9 cellular contexts compared by ENCODE assay signal in genomic region chr11:18650859-18651557, GRCh38. TPM values are rescaled to one million over a fixed set of nuclear protein-coding genes. Genes with fewer than 3 reads are reported as not detected.
A peak's percentile ranks its signal among the peaks of the same experiment; 100 is the strongest.
DNase-seq lines count a peak whose midpoint lies in the region; ATAC-seq and TF ChIP-seq lines count a peak whose summit lies in the region.
"Had no signal": no experiment of that assay in that cellular context is flagged by ENCODE, and none has a peak within 500 bp of the region (broad histone marks: within the 10 kb centered on the region; RNA-seq: fewer than 3 reads in every experiment).

No MANE protein-coding gene starts in this region.

- H3K4me2 ChIP-seq in mammary epithelial cell (ENCODE audit: insufficient read depth, low read depth, low read length), result no peak overlapping the region

- no peaks in the 10 kb centered on the region for H3K9me3 ChIP-seq in Panc1 (ENCODE audit: control insufficient read depth, insufficient read depth, low read depth, low read length)
- H3K9me3 ChIP-seq in mammary epithelial cell (replicated peaks; ENCODE audit: insufficient read depth, low read length), result no peaks in the 10 kb centered on the region

- in situ Hi-C loops in Panc1 (cut with HindIII; ENCODE audit: low pct_unique_long_range_greater_than_20kb, low sequenced_read_pairs) (no loop called here), mammary epithelial cell (cut with MboI; ENCODE audit: low sequenced_read_pairs in 2 of 2) (no loop called here)

- dilution Hi-C loops in mammary epithelial cell (cut with HindIII; ENCODE audit: low sequenced_read_pairs), result no loop called here

- H3K4me1 ChIP-seq in Panc1 (ENCODE audit: control insufficient read depth, insufficient read depth, low read length) (no peaks in the 10 kb centered on the region), mammary epithelial cell (ENCODE audit: insufficient read depth, low read length) (no peaks in the 10 kb centered on the region)

- no peaks in the 10 kb centered on the region for H4K20me1 ChIP-seq in mammary epithelial cell (ENCODE audit: insufficient read depth, low read length)

- H3K27me3 ChIP-seq in Panc1 (ENCODE audit: control insufficient read depth, insufficient read depth, low read length), result no peaks in the 10 kb centered on the region
- H3K27me3 ChIP-seq in mammary epithelial cell (ENCODE audit: insufficient read depth, low read length), result no peaks in the 10 kb centered on the region

- WGBS in mammary epithelial cell (ENCODE audit: low coverage, missing lambda C conversion rate), result 72% methylated on average over 8 of the region's 19 CpGs

- DNase-seq in Right ventricle myocardium superior (no peak), Right ventricle myocardium inferior (ENCODE audit: missing footprints) (no peak), Panc1 (ENCODE audit: low read depth, low spot score) (no peak), mammary epithelial cell (no peak), left kidney (ENCODE audit: low read depth, low spot score) (peak; percentile 49), NCI-H1048 (lab: John Stamatoyannopoulos, UW) (no peak)
- DNase-seq: naive B cell had no signal

- POLR2A ChIA-PET in Panc1 (lab: Charles Lee), result interaction anchor here (0.6 kb wide), 1 partner anchor 73 kb away, joined by 4 read pairs; no protein-coding TSS in a partner anchor

- peak; percentile 82 for TF ChIP-seq CTCF in Panc1 (IDR thresholded peaks at IDR 0.05)
- peak; percentile 50 to 69 for TF ChIP-seq CTCF in mammary epithelial cell (conservative IDR thresholded peaks at IDR 0.05 in 1 of 2, IDR thresholded peaks at IDR 0.05 in 1 of 2; ENCODE audit: extremely low read depth in 1 of 2, insufficient read depth in 1 of 2, low read depth in 1 of 2, low read length in 2 of 2)

- no peaks in the 10 kb centered on the region for H3K36me3 ChIP-seq in Panc1 (ENCODE audit: control insufficient read depth, insufficient read depth, low read length)
- H3K36me3 ChIP-seq in mammary epithelial cell (ENCODE audit: insufficient read depth, low read length), result no peaks in the 10 kb centered on the region

- CTCF ChIA-PET in Panc1 (lab: Charles Lee), result no interaction called here
- CTCF ChIA-PET in mammary epithelial cell (lab: Charles Lee; ENCODE audit: low non-redundant PET), result interaction anchor here (0.6 kb wide), 1 partner anchor 460 kb away, joined by 4 read pairs; no protein-coding TSS in a partner anchor

- intact Hi-C loops in Right ventricle myocardium superior (cut with DNase I) (no loop called here), Right ventricle myocardium inferior (cut with DNase I) (no loop called here), Panc1 (cut with micrococcal nuclease; ENCODE audit: unreplicated experiment) (no loop called here), mammary epithelial cell (cut with micrococcal nuclease) (loop anchor here (1.0 kb wide), 1 partner anchor 111 kb away; no protein-coding TSS in a partner anchor)

- no peak overlapping the region for H3K9ac ChIP-seq in mammary epithelial cell (ENCODE audit: insufficient read depth, low read length)

- peak; percentile 31 for ATAC-seq in Right ventricle myocardium superior (ENCODE audit: poor library complexity)
- no peak for ATAC-seq in Right ventricle myocardium inferior
- ATAC-seq in HG03342 (IDR thresholded peaks at IDR 0.05; ENCODE audit: unreplicated experiment), result peak; percentile 80
- peak; percentile 68 for ATAC-seq in Panc1
- ATAC-seq in GM18502 (IDR thresholded peaks at IDR 0.05; ENCODE audit: poor library complexity, unreplicated experiment), result no peak

- H3K4me3 ChIP-seq in Panc1 (ENCODE audit: low read depth in 2 of 2, low read length in 2 of 2) (no peak overlapping the region), mammary epithelial cell (replicated peaks in 1 of 3; ENCODE audit: insufficient read depth in 1 of 3, low read depth in 2 of 3, low read length in 3 of 3) (no peak overlapping the region)

- peak overlapping the region; percentile 81 for H2AFZ ChIP-seq in mammary epithelial cell (ENCODE audit: low read depth, low read length)

- no peaks in the 10 kb centered on the region for H3K79me2 ChIP-seq in mammary epithelial cell (ENCODE audit: insufficient read depth, low read length)

- BruUV-seq in Panc1 (replicated peaks; lab: Mats Ljungman, UMichigan), result no TSS peak
- no TSS peak for BruUV-seq in mammary epithelial cell (replicated peaks; lab: Mats Ljungman, UMichigan)

- H3K27ac ChIP-seq in Panc1 (ENCODE audit: low read length) (no peak overlapping the region), mammary epithelial cell (ENCODE audit: insufficient read depth, low read depth, low read length) (no peak overlapping the region)

RNA-seq across cellular contexts. Expression of gene SPTY2D1, which starts 16.9 kb away (rescaled TPM):
- 8.2 TPM for total RNA-seq in Right ventricle myocardium superior
- 9.3 TPM for total RNA-seq in Right ventricle myocardium inferior
- 14.8 TPM for total RNA-seq in Panc1 (2021; ENCODE audit: unreplicated experiment)
- 7.0 TPM for polyA plus RNA-seq in Panc1 (2012; ENCODE audit: insufficient read length)
- total RNA-seq in mammary epithelial cell, result 10 to 100 TPM; 18.0 to 20.7 TPM
- polyA plus RNA-seq in mammary epithelial cell, result 14.0 TPM
- 24.9 TPM for polyA minus RNA-seq in mammary epithelial cell

RNA-seq across cellular contexts. Expression of gene TMEM86A, which starts 47.6 kb away (rescaled TPM):
- total RNA-seq in Right ventricle myocardium superior, result 4.3 TPM
- total RNA-seq in Right ventricle myocardium inferior, result 4.6 TPM
- 0.31 TPM for total RNA-seq in Panc1 (2021; ENCODE audit: unreplicated experiment)
- polyA plus RNA-seq in Panc1 (2012; ENCODE audit: insufficient read length), result 0.13 TPM
- 1 to 10 TPM; 2.0 to 3.3 TPM for total RNA-seq in mammary epithelial cell
- polyA plus RNA-seq in mammary epithelial cell, result 0.39 TPM
- polyA minus RNA-seq in mammary epithelial cell, result not detected

RNA-seq across cellular contexts. Expression of gene MISFA, which starts 51.4 kb away (rescaled TPM):
- total RNA-seq in Right ventricle myocardium superior (13.3 TPM), Right ventricle myocardium inferior (13.0 TPM), Panc1 (2021; ENCODE audit: unreplicated experiment) (5.0 TPM), mammary epithelial cell (1 to 10 TPM in 1 of 2 donors, under 1 TPM in 1; 0.50 to 1.8 TPM)
- polyA plus RNA-seq in Panc1 (2012; ENCODE audit: insufficient read length), result 4.1 TPM
- 0.42 TPM for polyA plus RNA-seq in mammary epithelial cell
- polyA minus RNA-seq in mammary epithelial cell, result not detected

Comparison
In these comparisons a context has a peak if more than half of its experiments do, and no peak if none do; other contexts are left out.
1. ATAC-seq: peak in Right ventricle myocardium superior (single experiment), HG03342 (single experiment) and Panc1 (single experiment); none in Right ventricle myocardium inferior (single experiment) and GM18502 (single experiment).